27 cellular contexts compared by ENCODE assay signal in the genomic region with DNA sequence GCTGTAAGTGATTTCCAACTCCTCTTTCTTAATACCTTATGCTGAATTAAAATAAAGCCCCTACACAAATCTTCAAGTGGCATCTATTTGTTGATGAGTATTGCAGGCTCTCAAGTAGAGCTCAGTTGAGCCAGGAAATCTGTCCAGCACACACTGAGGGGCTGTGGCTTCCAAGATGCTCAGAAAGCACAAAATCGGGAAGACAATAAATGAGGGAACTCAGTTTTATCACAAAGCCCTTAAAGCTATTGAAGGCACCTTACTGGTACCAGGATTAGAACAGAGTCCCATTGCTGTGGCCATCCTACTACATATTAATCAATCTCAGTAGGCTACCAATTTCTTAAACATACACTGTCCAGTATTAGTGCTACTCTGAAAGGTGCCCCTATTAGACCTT. TPM values are rescaled to one million over a fixed set of nuclear protein-coding genes. Genes with fewer than 3 reads are reported as not detected.
DNase-seq lines count a peak whose midpoint lies in the region; ATAC-seq, FAIRE-seq and TF ChIP-seq lines count a peak whose summit lies in the region.
"Had no signal": no experiment of that assay in that cellular context is flagged by ENCODE, and none has a peak within 500 bp of the region (broad histone marks: within the 10 kb centered on the region; RNA-seq: fewer than 3 reads in every experiment).

No MANE protein-coding gene starts in this region.

- no peaks in the 10 kb centered on the region for H3K27me3 ChIP-seq in AG04450 (ENCODE audit: control insufficient read depth, insufficient read depth, low read length)
- H3K27me3 ChIP-seq in astrocyte (ENCODE audit: insufficient read depth, low read length) = no peaks in the 10 kb centered on the region
- H3K27me3 ChIP-seq in rectal smooth muscle tissue (ENCODE audit: control insufficient read depth, insufficient read depth, low read length) = no peaks in the 10 kb centered on the region
- H3K27me3 ChIP-seq: body of pancreas, foreskin keratinocyte, upper lobe of right lung had no signal

- H3K79me2 ChIP-seq in astrocyte (ENCODE audit: insufficient read depth, low read length) = peaks cover 3% of the 10 kb centered on the region

- no peak for DNase-seq in AG04450 (ENCODE audit: low read depth, low spot score)
- DNase-seq in astrocyte (ENCODE audit: low read depth) = no peak
- peak; percentile 34 for DNase-seq in fibroblast of mammary gland (ENCODE audit: low read depth)
- no peak for DNase-seq in NCI-H2196 (lab: John Stamatoyannopoulos, UW; ENCODE audit: unreplicated experiment)
- no peak for DNase-seq in NCI-H446 (lab: John Stamatoyannopoulos, UW)
- DNase-seq in NCI-H2029 treated with DMSO at 0.1 percent for 48 hours (lab: John Stamatoyannopoulos, UW) = no peak
- DNase-seq: activated CD4-positive, alpha-beta T cell treated with anti-CD3 and anti-CD28 coated beads, Interleukin-2, amount 10 ng/mL, durations not matched to agents 7 days and 5 days; body of pancreas; Calu3; immature natural killer cell; left ventricle myocardium superior; NCI-H1105; NCI-H526; RPMI8226; SK-N-SH; stimulated activated CD4-positive, alpha-beta T cell treated with anti-CD3 and anti-CD28 coated beads, Interleukin-12 subunit alpha, Interleukin-12 subunit beta, amount 100 ng/mL, for 4 hours; T-helper 2 cell; upper lobe of right lung had no signal

- H3K27ac ChIP-seq in AG04450 (ENCODE audit: low read depth, low read length) (peak overlapping the region; percentile 69), astrocyte (ENCODE audit: low read depth, low read length) (peak overlapping the region; percentile 81), rectal smooth muscle tissue (ENCODE audit: low read depth, low read length) (peak overlapping the region; percentile 44)
- H3K27ac ChIP-seq: body of pancreas, foreskin keratinocyte, HL-60, upper lobe of right lung had no signal

- H4K20me1 ChIP-seq in astrocyte (ENCODE audit: insufficient read depth, low read length) = peaks cover 85% of the 10 kb centered on the region

- CTCF ChIA-PET in AG04450 (lab: Charles Lee) = interaction anchor here (2.2 to 4.3 kb wide), 3 partner anchors 13 to 134 kb away, joined by 13 to 32 read pairs (median 21); no protein-coding TSS in a partner anchor

- no peak for FAIRE-seq in astrocyte (lab: Jason Lieb, UNC)
- FAIRE-seq: A204.1, HepG2 had no signal

- no peaks in the 10 kb centered on the region for H3K27me3 Mint-ChIP-seq in astrocyte (ENCODE audit: low read depth, unreplicated experiment)
- H3K27me3 Mint-ChIP-seq: activated CD4-positive, alpha-beta T cell treated with anti-CD3 and anti-CD28 coated beads, Interleukin-2, amount 10 ng/mL, durations not matched to agents 7 days and 5 days; dendritic cell treated with granulocyte-macrophage colony-stimulating factor and Interleukin-4, amounts not matched to agents 40 ng/mL and 50 ng/mL, for 4 days had no signal

- H3K36me3 ChIP-seq in astrocyte (ENCODE audit: insufficient read depth, low read length) = peaks cover 98% of the 10 kb centered on the region
- H3K36me3 ChIP-seq in rectal smooth muscle tissue (ENCODE audit: control insufficient read depth, insufficient read depth, low read length) = peaks cover 32% of the 10 kb centered on the region

- no peaks in the 10 kb centered on the region for H3K9me3 Mint-ChIP-seq in astrocyte (ENCODE audit: unreplicated experiment)
- H3K9me3 Mint-ChIP-seq: activated CD4-positive, alpha-beta T cell treated with anti-CD3 and anti-CD28 coated beads, Interleukin-2, amount 10 ng/mL, durations not matched to agents 7 days and 5 days; activated T-helper 17 cell treated with anti-CD3 and anti-CD28 coated beads, Interleukin-2, amount 50 U/mL, for 72 hours; dendritic cell treated with granulocyte-macrophage colony-stimulating factor and Interleukin-4, amounts not matched to agents 40 ng/mL and 50 ng/mL, for 4 days; immature natural killer cell had no signal

- POLR2A ChIA-PET in AG04450 (lab: Yijun Ruan, JAX) = interaction anchor here (0.6 to 6.8 kb wide), 7 partner anchors 8 to 227 kb away, joined by 3 to 71 read pairs (median 5); a partner anchor contains a TSS

- no peak overlapping the region for H3K4me3 Mint-ChIP-seq in astrocyte (ENCODE audit: unreplicated experiment)
- H3K4me3 Mint-ChIP-seq: activated CD4-positive, alpha-beta T cell treated with anti-CD3 and anti-CD28 coated beads, Interleukin-2, amount 10 ng/mL, durations not matched to agents 7 days and 5 days; activated naive CD8-positive, alpha-beta T cell; activated T-helper 17 cell treated with anti-CD3 and anti-CD28 coated beads, Interleukin-2, amount 50 U/mL, for 72 hours; dendritic cell treated with granulocyte-macrophage colony-stimulating factor and Interleukin-4, amounts not matched to agents 40 ng/mL and 50 ng/mL, for 4 days; immature natural killer cell had no signal

- H3K9me3 ChIP-seq in AG04450 (ENCODE audit: control insufficient read depth, insufficient read depth, low read length) = no peaks in the 10 kb centered on the region
- no peaks in the 10 kb centered on the region for H3K9me3 ChIP-seq in astrocyte (ENCODE audit: insufficient read depth, low read depth, low read length)
- H3K9me3 ChIP-seq: body of pancreas, SK-N-SH, upper lobe of right lung had no signal

- H2AFZ ChIP-seq in astrocyte (ENCODE audit: low read depth, low read length) = no peak overlapping the region

- H3K9ac ChIP-seq in astrocyte (ENCODE audit: low read length) (peak overlapping the region; percentile 35), rectal smooth muscle tissue (ENCODE audit: low read length) (no peak overlapping the region)

- no peak for TF ChIP-seq CTCF in AG04450 (IDR thresholded peaks at IDR 0.05; ENCODE audit: low read depth, low read length)
- TF ChIP-seq CTCF in astrocyte (IDR thresholded peaks at IDR 0.05; ENCODE audit: insufficient read depth, low read depth, low read length) = no peak
- TF ChIP-seq CTCF in fibroblast of mammary gland (conservative IDR thresholded peaks at IDR 0.05; ENCODE audit: control insufficient read depth, insufficient read depth, low read depth, low read length) = no peak

- H3K27ac Mint-ChIP-seq in astrocyte (ENCODE audit: unreplicated experiment) = peak overlapping the region; percentile 90
- H3K27ac Mint-ChIP-seq: activated CD4-positive, alpha-beta T cell treated with anti-CD3 and anti-CD28 coated beads, Interleukin-2, amount 10 ng/mL, durations not matched to agents 7 days and 5 days; activated naive CD8-positive, alpha-beta T cell; activated T-helper 17 cell treated with anti-CD3 and anti-CD28 coated beads, Interleukin-2, amount 50 U/mL, for 72 hours; dendritic cell treated with granulocyte-macrophage colony-stimulating factor and Interleukin-4, amounts not matched to agents 40 ng/mL and 50 ng/mL, for 4 days; immature natural killer cell had no signal

- ATAC-seq in HG02623 (IDR thresholded peaks at IDR 0.05; ENCODE audit: unreplicated experiment) = no peak
- ATAC-seq: activated T-helper 17 cell treated with anti-CD3 and anti-CD28 coated beads, Interleukin-2, amount 50 U/mL, for 72 hours; body of pancreas; HepG2; left ventricle myocardium superior; upper lobe of right lung had no signal

- H3K4me3 ChIP-seq in AG04450 (ENCODE audit: low read depth, low read length) (no peak overlapping the region), astrocyte (ENCODE audit: insufficient read depth, low read depth, low read length) (no peak overlapping the region), fibroblast of mammary gland (ENCODE audit: control insufficient read depth, low read depth, low read length) (no peak overlapping the region), rectal smooth muscle tissue (ENCODE audit: low read length) (no peak overlapping the region)
- H3K4me3 ChIP-seq: body of pancreas, upper lobe of right lung had no signal

- H3K4me1 Mint-ChIP-seq in astrocyte (ENCODE audit: low read depth, unreplicated experiment) = peaks cover 59% of the 10 kb centered on the region
- H3K4me1 Mint-ChIP-seq: activated CD4-positive, alpha-beta T cell treated with anti-CD3 and anti-CD28 coated beads, Interleukin-2, amount 10 ng/mL, durations not matched to agents 7 days and 5 days; activated T-helper 17 cell treated with anti-CD3 and anti-CD28 coated beads, Interleukin-2, amount 50 U/mL, for 72 hours; immature natural killer cell had no signal

- H3K4me1 ChIP-seq in astrocyte (ENCODE audit: insufficient read depth, low read length) (peaks cover 32% of the 10 kb centered on the region), rectal smooth muscle tissue (ENCODE audit: control insufficient read depth, insufficient read depth, low read length) (peaks cover 3% of the 10 kb centered on the region)
- H3K4me1 ChIP-seq: body of pancreas, foreskin keratinocyte, upper lobe of right lung had no signal

- peaks cover 49% of the 10 kb centered on the region for H3K36me3 Mint-ChIP-seq in astrocyte (ENCODE audit: low read depth, unreplicated experiment)
- H3K36me3 Mint-ChIP-seq: activated naive CD8-positive, alpha-beta T cell; immature natural killer cell had no signal

- no peak overlapping the region for H3K4me2 ChIP-seq in astrocyte (ENCODE audit: low read length)
- H3K4me2 ChIP-seq: SK-N-SH had no signal

RNA-seq across cellular contexts. Expression of a gene that starts 28.4 kb away (rescaled TPM):
- 4,545 and 4,815 TPM in 2 replicates for polyA plus RNA-seq in AG04450 (2011; rRNA removed)
- polyA minus RNA-seq in AG04450 (2011; rRNA and poly(A)+ RNA removed) = 1,782 and 1,823 TPM in 2 replicates
- total RNA-seq in astrocyte = 6,748 and 8,907 TPM in 2 replicates
- total RNA-seq: activated T-helper 17 cell treated with anti-CD3 and anti-CD28 coated beads, Interleukin-2, amount 50 U/mL, for 72 hours; Calu3; HepG2 had no signal
- polyA plus RNA-seq: HepG2, immature natural killer cell had no signal
